Comparison of ENCODE assay signal across 26 cellular contexts in genomic region chr21:39504230-39504629, GRCh38. TPM values are rescaled to one million over a fixed set of nuclear protein-coding genes. Genes with fewer than 3 reads are reported as not detected.
DNase-seq lines count a peak whose midpoint lies in the region; ATAC-seq and TF ChIP-seq lines count a peak whose summit lies in the region.
"Had no signal": no experiment of that assay in that cellular context is flagged by ENCODE, and none has a peak within 500 bp of the region (broad histone marks: within the 10 kb centered on the region; RNA-seq: fewer than 3 reads in every experiment).

No MANE protein-coding gene starts in this region.

- no peaks in the 10 kb centered on the region for H3K27me3 ChIP-seq in body of pancreas
- H3K27me3 ChIP-seq in psoas muscle (ENCODE audit: insufficient read depth in 3 of 3, low read length in 2 of 3): no peaks in the 10 kb centered on the region
- H3K27me3 ChIP-seq in osteoblast (ENCODE audit: insufficient read depth, low read length): no peaks in the 10 kb centered on the region
- H3K27me3 ChIP-seq: Peyer's patch, SJSA1 had no signal

- POLR2A ChIA-PET in activated CD4-positive, alpha-beta T cell treated with anti-CD3 and anti-CD28 coated beads, Interleukin-2, amount 10 ng/mL, durations not matched to agents 7 days and 5 days (lab: Charles Lee): no interaction called here

- H3K9me3 ChIP-seq in body of pancreas (no peaks in the 10 kb centered on the region), psoas muscle (no peaks in the 10 kb centered on the region), osteoblast (ENCODE audit: low read depth, low read length) (no peaks in the 10 kb centered on the region)
- H3K9me3 ChIP-seq: Peyer's patch, SJSA1 had no signal

- no peak overlapping the region for H3K4me2 ChIP-seq in osteoblast (ENCODE audit: insufficient read depth, low read length)

- H3K36me3 Mint-ChIP-seq in activated CD4-positive, alpha-beta T cell treated with anti-CD3 and anti-CD28 coated beads, Interleukin-2, amount 10 ng/mL, durations not matched to agents 24 days and 14 days (ENCODE audit: low read depth): no peaks in the 10 kb centered on the region
- H3K36me3 Mint-ChIP-seq in activated CD4-positive, alpha-beta T cell treated with anti-CD3 and anti-CD28 coated beads, Interleukin-2, amount 10 ng/mL, durations not matched to agents 7 days and 5 days (ENCODE audit: low read depth): no peaks in the 10 kb centered on the region
- no peaks in the 10 kb centered on the region for H3K36me3 Mint-ChIP-seq in activated T-cell treated with anti-CD3 and anti-CD28 coated beads, Interleukin-2, amount 50 U/mL, for 72 hours (ENCODE audit: insufficient read depth in 2 of 2)

- intact Hi-C loops in activated CD4-positive, alpha-beta T cell treated with anti-CD3 and anti-CD28 coated beads, Interleukin-2, amount 10 ng/mL, durations not matched to agents 24 days and 14 days (cut with micrococcal nuclease): no loop called here
- intact Hi-C loops in body of pancreas (cut with DNase I): no loop called here
- intact Hi-C loops in psoas muscle (cut with DNase I): no loop called here

- no peaks in the 10 kb centered on the region for H3K9me3 Mint-ChIP-seq in activated CD4-positive, alpha-beta T cell treated with anti-CD3 and anti-CD28 coated beads, Interleukin-2, amount 10 ng/mL, durations not matched to agents 24 days and 14 days
- no peaks in the 10 kb centered on the region for H3K9me3 Mint-ChIP-seq in activated CD4-positive, alpha-beta T cell treated with anti-CD3 and anti-CD28 coated beads, Interleukin-2, amount 10 ng/mL, durations not matched to agents 7 days and 5 days
- H3K9me3 Mint-ChIP-seq in activated T-cell treated with anti-CD3 and anti-CD28 coated beads, Interleukin-2, amount 50 U/mL, for 72 hours: peaks cover 0 to 1% of the 10 kb centered on the region in 2 donors
- H3K9me3 Mint-ChIP-seq: CD8-positive, alpha-beta T cell had no signal

- DNase-seq in activated CD4-positive, alpha-beta T cell treated with anti-CD3 and anti-CD28 coated beads, Interleukin-2, amount 10 ng/mL, durations not matched to agents 24 days and 14 days: peak; percentile 47
- DNase-seq in activated CD4-positive, alpha-beta T cell treated with anti-CD3 and anti-CD28 coated beads, Interleukin-2, amount 10 ng/mL, durations not matched to agents 7 days and 5 days: no peak
- DNase-seq in NCI-H2029 treated with DMSO at 0.1 percent for 48 hours (lab: John Stamatoyannopoulos, UW): peak; percentile 9
- DNase-seq in body of pancreas: peak; percentile 50 to 81 (median 59)
- no peak for DNase-seq in psoas muscle
- DNase-seq in activated T-cell treated with anti-CD3 and anti-CD28 coated beads, Interleukin-2, amount 50 U/mL, for 72 hours: no peak
- no peak for DNase-seq in NCI-H226
- no peak for DNase-seq in osteoblast (ENCODE audit: insufficient read length, low spot score, missing footprints)
- DNase-seq: 8988T; C1 segment of cervical spinal cord; Calu3; CD8-positive, alpha-beta T cell; DMS153; GF-D8; H7; KBM-7; MM.1S; NCI-H1092; NCI-H1436; NCI-H2081 treated with DMSO at 0.1 percent for 48 hours; NCI-H2171 treated with DMSO at 0.1 percent for 48 hours; NCI-H748 treated with DMSO at 0.1 percent for 48 hours; Peyer's patch had no signal

- H3K4me3 ChIP-seq in body of pancreas (no peak overlapping the region), psoas muscle (no peak overlapping the region), osteoblast (ENCODE audit: insufficient read depth, low read length) (no peak overlapping the region)
- H3K4me3 ChIP-seq: Peyer's patch, SJSA1 had no signal

- TF ChIP-seq CTCF in body of pancreas (IDR thresholded peaks at IDR 0.05) (no peak), psoas muscle (IDR thresholded peaks at IDR 0.05) (no peak), osteoblast (IDR thresholded peaks at IDR 0.05; ENCODE audit: extremely low read depth, low read depth, low read length) (no peak)

- CTCF ChIA-PET in activated CD4-positive, alpha-beta T cell treated with anti-CD3 and anti-CD28 coated beads, Interleukin-2, amount 10 ng/mL, durations not matched to agents 7 days and 5 days (lab: Charles Lee): no interaction called here

- H3K36me3 ChIP-seq in body of pancreas (replicated peaks in 1 of 2; ENCODE audit: insufficient read depth in 1 of 2, low read depth in 2 of 2): no peaks in the 10 kb centered on the region
- peaks cover 0 to 8% of the 10 kb centered on the region in 2 donors for H3K36me3 ChIP-seq in psoas muscle (ENCODE audit: insufficient read depth in 1 of 2, low read depth in 1 of 2)
- H3K36me3 ChIP-seq in osteoblast (ENCODE audit: insufficient read depth, low read length): no peaks in the 10 kb centered on the region
- H3K36me3 ChIP-seq: Peyer's patch, SJSA1 had no signal

- H2AFZ ChIP-seq in osteoblast (ENCODE audit: low read length): no peak overlapping the region

- peaks cover 31% of the 10 kb centered on the region for H3K4me1 ChIP-seq in body of pancreas
- H3K4me1 ChIP-seq in psoas muscle: peaks cover 27% of the 10 kb centered on the region
- no peaks in the 10 kb centered on the region for H3K4me1 ChIP-seq in osteoblast (ENCODE audit: insufficient read depth, low read length)
- H3K4me1 ChIP-seq: Peyer's patch, SJSA1 had no signal

- TF ChIP-seq POLR2A in body of pancreas (IDR thresholded peaks at IDR 0.05): no peak

- H4K20me1 ChIP-seq in osteoblast (ENCODE audit: insufficient read depth, low read length): no peaks in the 10 kb centered on the region

- H3K4me3 Mint-ChIP-seq in activated CD4-positive, alpha-beta T cell treated with anti-CD3 and anti-CD28 coated beads, Interleukin-2, amount 10 ng/mL, durations not matched to agents 24 days and 14 days: no peak overlapping the region
- no peak overlapping the region for H3K4me3 Mint-ChIP-seq in activated CD4-positive, alpha-beta T cell treated with anti-CD3 and anti-CD28 coated beads, Interleukin-2, amount 10 ng/mL, durations not matched to agents 7 days and 5 days
- no peak overlapping the region for H3K4me3 Mint-ChIP-seq in activated T-cell treated with anti-CD3 and anti-CD28 coated beads, Interleukin-2, amount 50 U/mL, for 72 hours
- H3K4me3 Mint-ChIP-seq: CD8-positive, alpha-beta T cell had no signal

- no peak overlapping the region for H3K27ac Mint-ChIP-seq in activated CD4-positive, alpha-beta T cell treated with anti-CD3 and anti-CD28 coated beads, Interleukin-2, amount 10 ng/mL, durations not matched to agents 24 days and 14 days
- H3K27ac Mint-ChIP-seq in activated CD4-positive, alpha-beta T cell treated with anti-CD3 and anti-CD28 coated beads, Interleukin-2, amount 10 ng/mL, durations not matched to agents 7 days and 5 days: no peak overlapping the region
- H3K27ac Mint-ChIP-seq in activated T-cell treated with anti-CD3 and anti-CD28 coated beads, Interleukin-2, amount 50 U/mL, for 72 hours: no peak overlapping the region
- H3K27ac Mint-ChIP-seq: CD8-positive, alpha-beta T cell had no signal

- no peaks in the 10 kb centered on the region for H3K79me2 ChIP-seq in osteoblast (ENCODE audit: insufficient read depth, low read length)

- H3K4me1 Mint-ChIP-seq in activated CD4-positive, alpha-beta T cell treated with anti-CD3 and anti-CD28 coated beads, Interleukin-2, amount 10 ng/mL, durations not matched to agents 24 days and 14 days: no peaks in the 10 kb centered on the region
- no peaks in the 10 kb centered on the region for H3K4me1 Mint-ChIP-seq in activated CD4-positive, alpha-beta T cell treated with anti-CD3 and anti-CD28 coated beads, Interleukin-2, amount 10 ng/mL, durations not matched to agents 7 days and 5 days
- no peaks in the 10 kb centered on the region for H3K4me1 Mint-ChIP-seq in activated T-cell treated with anti-CD3 and anti-CD28 coated beads, Interleukin-2, amount 50 U/mL, for 72 hours (ENCODE audit: low read depth)

- ATAC-seq in body of pancreas (peak; percentile 75), psoas muscle (peak; percentile 44 to 70 (median 61))
- ATAC-seq in activated T-cell treated with anti-CD3 and anti-CD28 coated beads, Interleukin-2, amount 50 U/mL, for 72 hours (replicated peaks in 1 of 2): no peak
- ATAC-seq: CD8-positive, alpha-beta T cell; HepG2 had no signal

- whole genome bisulfite sequencing in body of pancreas, 2 donors: 35 to 63% methylated on average over 6 of the region's 6 CpGs
- 25 to 46% (median 31%) methylated on average over 6 of the region's 6 CpGs for WGBS in psoas muscle, 3 donors

- no peaks in the 10 kb centered on the region for H3K27me3 Mint-ChIP-seq in activated CD4-positive, alpha-beta T cell treated with anti-CD3 and anti-CD28 coated beads, Interleukin-2, amount 10 ng/mL, durations not matched to agents 24 days and 14 days
- no peaks in the 10 kb centered on the region for H3K27me3 Mint-ChIP-seq in activated CD4-positive, alpha-beta T cell treated with anti-CD3 and anti-CD28 coated beads, Interleukin-2, amount 10 ng/mL, durations not matched to agents 7 days and 5 days
- H3K27me3 Mint-ChIP-seq in activated T-cell treated with anti-CD3 and anti-CD28 coated beads, Interleukin-2, amount 50 U/mL, for 72 hours (ENCODE audit: low read depth): no peaks in the 10 kb centered on the region

- H3K27ac ChIP-seq in body of pancreas (peak overlapping the region in 3 of 4 donors; percentile 41 to 67 (median 63)), psoas muscle (peak overlapping the region; percentile 43), osteoblast (ENCODE audit: low read depth, low read length) (no peak overlapping the region)
- H3K27ac ChIP-seq: Peyer's patch, SJSA1 had no signal

RNA-seq across cellular contexts. Expression of gene SH3BGR, which starts 52.5 kb away (rescaled TPM):
- 0.63 and 1.4 TPM in 2 replicates for total RNA-seq in activated CD4-positive, alpha-beta T cell treated with anti-CD3 and anti-CD28 coated beads, Interleukin-2, amount 10 ng/mL, durations not matched to agents 24 days and 14 days
- 1 to 10 TPM in 1 of 2 experiments, under 1 TPM in 1; 0.89 to 1.6 TPM for total RNA-seq in activated CD4-positive, alpha-beta T cell treated with anti-CD3 and anti-CD28 coated beads, Interleukin-2, amount 10 ng/mL, durations not matched to agents 7 days and 5 days
- total RNA-seq in body of pancreas: 1 to 10 TPM in 1 of 2 donors, not detected in 1; 1.0 TPM
- 100 to 1,000 TPM; 147 to 441 (median 283) TPM for total RNA-seq in psoas muscle
- polyA plus RNA-seq in psoas muscle: 100 to 1,000 TPM in 2 of 3 donors, 10 to 100 TPM in 1; 44.2 to 314 (median 240) TPM
- 1 to 10 TPM; 2.4 to 4.0 TPM for total RNA-seq in activated T-cell treated with anti-CD3 and anti-CD28 coated beads, Interleukin-2, amount 50 U/mL, for 72 hours
- 1.4 and 2.1 TPM in 2 replicates for total RNA-seq in osteoblast
- total RNA-seq: HepG2, HT-29 had no signal

RNA-seq across cellular contexts. Expression of gene LCA5L, which starts 58.7 kb away (rescaled TPM):
- total RNA-seq in activated CD4-positive, alpha-beta T cell treated with anti-CD3 and anti-CD28 coated beads, Interleukin-2, amount 10 ng/mL, durations not matched to agents 24 days and 14 days: not detected in 2 replicates
- under 1 TPM in 1 of 2 experiments, not detected in 1; 0.19 TPM for total RNA-seq in activated CD4-positive, alpha-beta T cell treated with anti-CD3 and anti-CD28 coated beads, Interleukin-2, amount 10 ng/mL, durations not matched to agents 7 days and 5 days
- 1 to 10 TPM in 1 of 2 donors, under 1 TPM in 1; 0.78 to 1.3 TPM for total RNA-seq in body of pancreas
- 1 to 10 TPM; 2.3 to 5.3 (median 3.4) TPM for total RNA-seq in psoas muscle
- 1 to 10 TPM; 1.2 to 5.3 (median 3.3) TPM for polyA plus RNA-seq in psoas muscle
- under 1 TPM in 1 of 2 donors, not detected in 1; 0.31 TPM for total RNA-seq in activated T-cell treated with anti-CD3 and anti-CD28 coated beads, Interleukin-2, amount 50 U/mL, for 72 hours
- total RNA-seq in osteoblast: 2.2 and 2.9 TPM in 2 replicates
- total RNA-seq: CD8-positive, alpha-beta T cell; HT-29 had no signal

Comparison
In these comparisons a context has a peak if more than half of its experiments do, and no peak if none do; other contexts are left out.
1. DNase-seq: peak in activated CD4-positive, alpha-beta T cell treated with anti-CD3 and anti-CD28 coated beads, Interleukin-2, amount 10 ng/mL, durations not matched to agents 24 days and 14 days (single experiment), NCI-H2029 treated with DMSO at 0.1 percent for 48 hours (single experiment) and body of pancreas (4 of 4); none in activated CD4-positive, alpha-beta T cell treated with anti-CD3 and anti-CD28 coated beads, Interleukin-2, amount 10 ng/mL, durations not matched to agents 7 days and 5 days (single experiment), psoas muscle (0 of 2), activated T-cell treated with anti-CD3 and anti-CD28 coated beads, Interleukin-2, amount 50 U/mL, for 72 hours (0 of 2), NCI-H226 (single experiment) and osteoblast (single experiment).
2. ATAC-seq: peak in body of pancreas (single experiment) and psoas muscle (4 of 4); none in activated T-cell treated with anti-CD3 and anti-CD28 coated beads, Interleukin-2, amount 50 U/mL, for 72 hours (0 of 2).
3. RNA of gene SH3BGR, which starts 52.5 kb away (total RNA-seq): 147 to 441 TPM in psoas muscle; 2.4 to 4.0 TPM in activated T-cell treated with anti-CD3 and anti-CD28 coated beads, Interleukin-2, amount 50 U/mL, for 72 hours, 0.89 to 1.6 TPM in activated CD4-positive, alpha-beta T cell treated with anti-CD3 and anti-CD28 coated beads, Interleukin-2, amount 10 ng/mL, durations not matched to agents 7 days and 5 days, 1.4 to 2.1 TPM in osteoblast, 1.0 TPM in body of pancreas and 0.63 to 1.4 TPM in activated CD4-positive, alpha-beta T cell treated with anti-CD3 and anti-CD28 coated beads, Interleukin-2, amount 10 ng/mL, durations not matched to agents 24 days and 14 days; every median in the first group is over 10 times any median in the second.